ENCODE assay signal across 8 cellular contexts in the genomic region with DNA sequence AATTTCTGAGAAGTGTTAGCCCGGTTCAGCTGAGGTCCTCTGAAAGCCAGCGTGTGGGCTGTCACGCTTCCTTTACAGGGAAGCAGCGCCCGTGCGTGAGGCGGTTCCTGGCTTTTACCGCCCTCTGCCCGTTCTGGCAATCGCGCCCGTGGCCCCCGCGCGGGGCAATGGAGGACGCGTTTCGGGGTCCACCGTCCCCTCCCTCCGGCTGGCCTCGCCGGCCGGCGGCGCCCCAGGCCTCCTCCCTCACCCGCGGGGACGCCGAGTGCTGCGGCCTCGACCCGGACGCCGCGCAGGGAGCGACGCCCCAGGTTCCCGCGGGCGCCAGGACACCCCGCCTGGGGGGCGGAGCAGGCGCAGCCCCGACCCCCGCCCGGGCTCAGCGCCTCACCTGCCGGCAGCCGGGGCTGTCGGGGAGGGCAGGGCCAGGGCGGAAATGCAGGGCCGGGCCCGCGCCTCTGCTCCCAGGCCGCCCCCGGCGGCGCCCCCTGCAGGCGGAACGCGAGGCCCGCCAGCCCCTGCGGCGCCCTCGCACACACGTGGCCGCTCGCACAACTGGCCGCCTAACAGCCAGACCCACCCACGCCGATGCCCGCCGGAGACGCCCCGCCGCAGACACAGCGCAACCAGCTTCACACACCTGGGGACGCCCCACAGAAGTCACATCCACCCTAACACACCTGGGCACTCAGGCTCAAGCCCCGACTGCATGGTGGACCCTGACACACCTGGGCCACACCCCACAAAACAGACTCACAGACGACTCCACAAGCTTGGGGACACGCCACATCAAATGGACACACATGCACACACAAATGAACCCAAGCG. TPM values are rescaled to one million over a fixed set of nuclear protein-coding genes. Genes with fewer than 3 reads are reported as not detected.
A peak's percentile ranks its signal among the peaks of the same experiment; 100 is the strongest.
DNase-seq lines count a peak whose midpoint lies in the region; ATAC-seq, FAIRE-seq and TF ChIP-seq lines count a peak whose summit lies in the region.

A gene (minus strand): TSS at position 440 of the 828 bp plus-strand sequence. CDS start 56,198 bp downstream, outside the sequence.

- no peaks in the 10 kb centered on the region for H3K36me3 Mint-ChIP-seq in activated naive CD4-positive, alpha-beta T cell treated with anti-CD3 and anti-CD28 coated beads for 36 hours (ENCODE audit: low read depth)
- no peaks in the 10 kb centered on the region for H3K36me3 Mint-ChIP-seq in glutamatergic neuron (ENCODE audit: unreplicated experiment)
- no peaks in the 10 kb centered on the region for H3K36me3 Mint-ChIP-seq in type B pancreatic cell

- H3K9ac ChIP-seq in DND-41 (ENCODE audit: low read depth, low read length) = peak within 1 kb of the TSS; percentile 93

- peak; percentile 92 for ATAC-seq in DND-41 (ENCODE audit: insufficient read depth, low read depth)
- ATAC-seq in GM21360 (IDR thresholded peaks at IDR 0.05; ENCODE audit: unreplicated experiment) = peak; percentile 98
- ATAC-seq in pancreas = peak; percentile 96 to 98 (median 98)

- intact Hi-C loops in activated naive CD4-positive, alpha-beta T cell treated with anti-CD3 and anti-CD28 coated beads for 36 hours (cut with micrococcal nuclease) = loop anchor here (1.0 to 5.0 kb wide), 7 partner anchors 15 to 1091 kb away; no protein-coding TSS in a partner anchor
- intact Hi-C loops in pancreas (cut with DNase I) = no loop called here

- no peaks in the 10 kb centered on the region for H3K9me3 Mint-ChIP-seq in activated naive CD4-positive, alpha-beta T cell treated with anti-CD3 and anti-CD28 coated beads for 36 hours
- H3K9me3 Mint-ChIP-seq in glutamatergic neuron (ENCODE audit: unreplicated experiment) = peaks cover 2% of the 10 kb centered on the region
- H3K9me3 Mint-ChIP-seq in type B pancreatic cell = no peaks in the 10 kb centered on the region

- H2AFZ ChIP-seq in DND-41 (ENCODE audit: low read depth, low read length) = peak within 1 kb of the TSS; percentile 100

- no peaks in the 10 kb centered on the region for H3K36me3 ChIP-seq in DND-41 (ENCODE audit: insufficient read depth, low read length)
- no peaks in the 10 kb centered on the region for H3K36me3 ChIP-seq in pancreas

- H3K27ac ChIP-seq in DND-41 (ENCODE audit: low read length) (peak within 1 kb of the TSS; percentile 82), pancreas (peak within 1 kb of the TSS; percentile 53 to 76 (median 68))

- CTCF ChIA-PET in activated naive CD4-positive, alpha-beta T cell treated with anti-CD3 and anti-CD28 coated beads for 36 hours (lab: Charles Lee) = interaction anchor here (0.6 to 2.1 kb wide), 7 partner anchors 9 to 1086 kb away, joined by 3 to 26 read pairs (median 4); no protein-coding TSS in a partner anchor

- TF ChIP-seq CTCF in DND-41 (IDR thresholded peaks at IDR 0.05; ENCODE audit: borderline replicate concordance, extremely low read depth, low read length, poor library complexity, severe bottlenecking) (peak; percentile 92), glutamatergic neuron (IDR thresholded peaks at IDR 0.05; ENCODE audit: partially characterized antibody, unreplicated experiment) (peak; percentile 78), pancreas (IDR thresholded peaks at IDR 0.05) (peak; percentile 59 to 78 (median 74)), type B pancreatic cell (conservative IDR thresholded peaks at IDR 0.05) (peak; percentile 85)

- H3K27ac Mint-ChIP-seq in activated naive CD4-positive, alpha-beta T cell treated with anti-CD3 and anti-CD28 coated beads for 36 hours = peak within 1 kb of the TSS; percentile 87
- H3K27ac Mint-ChIP-seq in glutamatergic neuron (ENCODE audit: unreplicated experiment) (no peak within 1 kb of the TSS), type B pancreatic cell (peak within 1 kb of the TSS; percentile 74)

- H3K4me2 ChIP-seq in DND-41 (ENCODE audit: insufficient read depth, low read length) = peak within 1 kb of the TSS; percentile 97

- peaks cover 39% of the 10 kb centered on the region for H3K4me1 Mint-ChIP-seq in activated naive CD4-positive, alpha-beta T cell treated with anti-CD3 and anti-CD28 coated beads for 36 hours (ENCODE audit: low read depth)
- H3K4me1 Mint-ChIP-seq in glutamatergic neuron (ENCODE audit: low read depth, unreplicated experiment) = no peaks in the 10 kb centered on the region
- H3K4me1 Mint-ChIP-seq in type B pancreatic cell (ENCODE audit: unreplicated experiment) = peaks cover 10% of the 10 kb centered on the region

- 7 to 9% methylated on average over 72 to 82 of the region's 82 CpGs for WGBS in pancreas, 2 donors

- no peaks in the 10 kb centered on the region for H3K79me2 ChIP-seq in DND-41 (ENCODE audit: insufficient read depth, low read length)

- peak within 1 kb of the TSS; percentile 75 for H3K4me3 Mint-ChIP-seq in activated naive CD4-positive, alpha-beta T cell treated with anti-CD3 and anti-CD28 coated beads for 36 hours
- H3K4me3 Mint-ChIP-seq in glutamatergic neuron (ENCODE audit: unreplicated experiment) = peak within 1 kb of the TSS; percentile 81
- H3K4me3 Mint-ChIP-seq in type B pancreatic cell = peak within 1 kb of the TSS; percentile 87

- peak within 1 kb of the TSS; percentile 45 to 76; a peak in 3 of 4 replicates for H3K4me3 ChIP-seq in DND-41 (ENCODE audit: low read depth in 1 of 2, low read length in 2 of 2)
- H3K4me3 ChIP-seq in pancreas = peak within 1 kb of the TSS; percentile 55 to 84 (median 77)

- no peaks in the 10 kb centered on the region for H3K27me3 Mint-ChIP-seq in activated naive CD4-positive, alpha-beta T cell treated with anti-CD3 and anti-CD28 coated beads for 36 hours (ENCODE audit: low read depth)
- peaks cover 4% of the 10 kb centered on the region for H3K27me3 Mint-ChIP-seq in glutamatergic neuron (ENCODE audit: unreplicated experiment)
- H3K27me3 Mint-ChIP-seq in type B pancreatic cell = no peaks in the 10 kb centered on the region

- no peak for FAIRE-seq in pancreas (lab: Jason Lieb, UNC)

- H3K4me1 ChIP-seq in DND-41 (ENCODE audit: insufficient read depth, low read length) = peaks cover 40% of the 10 kb centered on the region
- peaks cover 0 to 8% (median 3%) of the 10 kb centered on the region in 3 donors for H3K4me1 ChIP-seq in pancreas

- no peaks in the 10 kb centered on the region for H3K27me3 ChIP-seq in DND-41 (ENCODE audit: insufficient read depth, low read length, poor library complexity)
- H3K27me3 ChIP-seq in pancreas = no peaks in the 10 kb centered on the region

- no peaks in the 10 kb centered on the region for H4K20me1 ChIP-seq in DND-41 (ENCODE audit: insufficient read depth, low read length)

- no peaks in the 10 kb centered on the region for H3K9me3 ChIP-seq in DND-41 (ENCODE audit: insufficient read depth, low read length, severe bottlenecking)
- H3K9me3 ChIP-seq in pancreas = no peaks in the 10 kb centered on the region

- DNase-seq in DND-41 (peak; percentile 84), HT1080 (ENCODE audit: low read depth) (peak; percentile 27), SHP77 (lab: John Stamatoyannopoulos, UW) (peak; percentile 84 to 85), glutamatergic neuron (peak; percentile 88), pancreas (peak; percentile 69 to 95 (median 86)), type B pancreatic cell (ENCODE audit: extremely low spot score, unreplicated experiment) (peak; percentile 85)
- peak; percentile 84 for DNase-seq in activated naive CD4-positive, alpha-beta T cell treated with anti-CD3 and anti-CD28 coated beads for 36 hours

RNA-seq across cellular contexts. Expression of the gene that starts here (rescaled TPM):
- total RNA-seq in HT1080 (2014; rRNA removed; shearing (Covaris generic)) = 0.90 and 1.5 TPM in 2 replicates
- polyA plus RNA-seq in HT1080 (2015; cell fraction: cytosol; rRNA removed) = 3.7 and 5.0 TPM in 2 replicates
- 1.3 and 1.8 TPM in 2 replicates for polyA plus RNA-seq in HT1080 (2015; cell fraction: nucleus; rRNA removed)
- 1 to 10 TPM; 3.9 to 6.6 TPM for total RNA-seq in activated naive CD4-positive, alpha-beta T cell treated with anti-CD3 and anti-CD28 coated beads for 36 hours
- total RNA-seq in glutamatergic neuron (ENCODE audit: unreplicated experiment) = 5.2 TPM
- total RNA-seq in pancreas = 1 to 10 TPM; 5.1 to 7.0 (median 6.4) TPM
- polyA plus RNA-seq in pancreas = 1 to 10 TPM; 1.6 to 1.7 TPM
- total RNA-seq in type B pancreatic cell (ENCODE audit: low replicate concordance) = 5.9 and 7.2 TPM in 2 replicates

Comparison
In these comparisons a context has a peak if more than half of its experiments do, and no peak if none do; other contexts are left out.
1. Peak in every context shown above with its lines: DNase-seq, ATAC-seq, H3K4me3 ChIP-seq and H3K27ac ChIP-seq.
2. DNase-seq: peak in every context shown above with its lines; median percentile 88 in glutamatergic neuron; 86 in pancreas; 85 in type B pancreatic cell; 84 in SHP77; 84 in DND-41; 84 in activated naive CD4-positive, alpha-beta T cell treated with anti-CD3 and anti-CD28 coated beads for 36 hours; 27 in HT1080.